8 cellular contexts compared by ENCODE assay signal in the genomic region with DNA sequence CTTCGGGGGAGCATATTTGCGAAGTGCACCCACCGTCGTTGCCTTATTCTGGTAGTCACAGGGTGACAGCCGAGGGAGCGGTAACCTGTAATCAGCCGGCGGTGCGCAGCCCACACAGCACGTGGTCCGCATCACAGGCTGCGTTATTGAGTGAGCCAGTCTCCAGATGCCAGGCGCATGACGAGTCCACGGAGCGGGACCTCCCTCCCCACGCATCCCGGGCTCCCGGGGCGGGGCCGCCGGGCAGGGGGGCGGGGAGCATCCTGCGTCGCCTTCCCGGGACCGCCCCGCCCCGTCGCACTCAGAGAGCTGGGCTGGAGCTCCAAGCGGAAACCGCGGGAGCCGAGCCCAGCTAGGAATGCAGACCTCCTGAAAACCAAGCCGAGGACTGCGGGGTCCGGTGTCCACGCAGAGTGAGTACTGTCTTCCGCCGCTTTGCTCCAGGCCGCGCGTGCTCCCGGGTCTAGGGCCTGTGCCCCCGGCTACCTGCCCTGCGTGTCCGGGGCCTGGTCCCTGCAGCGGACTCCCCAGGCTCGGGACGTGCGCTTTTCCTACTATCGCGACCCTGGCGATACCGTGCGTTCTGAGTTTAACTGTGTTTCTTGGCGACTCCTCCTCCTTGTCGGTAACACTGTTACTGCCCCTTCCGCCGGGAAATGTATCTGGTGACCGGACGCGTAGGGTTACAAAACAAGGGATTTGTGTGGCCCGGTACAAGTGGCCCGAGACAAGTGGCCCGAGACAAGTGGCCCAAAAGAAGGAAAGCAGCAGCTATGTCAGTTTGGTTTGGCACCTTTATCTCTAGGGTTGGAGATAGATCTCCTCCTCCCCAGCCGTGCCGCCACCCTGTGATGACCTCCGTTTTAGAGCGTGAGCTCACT. TPM values are rescaled to one million over a fixed set of nuclear protein-coding genes. Genes with fewer than 3 reads are reported as not detected.
DNase-seq lines count a peak whose midpoint lies in the region; ATAC-seq and TF ChIP-seq lines count a peak whose summit lies in the region.

No MANE protein-coding gene starts in this region.

- H3K27ac Mint-ChIP-seq in activated T-helper 1 cell treated with anti-CD3 and anti-CD28 coated beads, Interleukin-12 subunit alpha, Interleukin-12 subunit beta, Interleukin-2, Interleukin-4 antibody, amounts not matched to agents 30 ng/mL and 10 ng/mL and 1 ng/mL, durations not matched to agents 14 hours and 24 hours and 36 hours = peak overlapping the region; percentile 92

- peak; percentile 49 for ATAC-seq in HG03378 (IDR thresholded peaks at IDR 0.05; ENCODE audit: unreplicated experiment)

- no peaks in the 10 kb centered on the region for H3K9me3 Mint-ChIP-seq in activated T-helper 1 cell treated with anti-CD3 and anti-CD28 coated beads, Interleukin-12 subunit alpha, Interleukin-12 subunit beta, Interleukin-2, Interleukin-4 antibody, amounts not matched to agents 30 ng/mL and 10 ng/mL and 1 ng/mL, durations not matched to agents 14 hours and 24 hours and 36 hours

- H3K36me3 ChIP-seq in esophagus squamous epithelium = peaks cover under 1 to 16% (median 4%) of the 10 kb centered on the region in 3 donors

- no peak for TF ChIP-seq CTCF in esophagus squamous epithelium (IDR thresholded peaks at IDR 0.05)

- intact Hi-C loops in activated T-helper 1 cell treated with anti-CD3 and anti-CD28 coated beads, Interleukin-12 subunit alpha, Interleukin-12 subunit beta, Interleukin-2, Interleukin-4 antibody, amounts not matched to agents 30 ng/mL and 10 ng/mL and 1 ng/mL, durations not matched to agents 14 hours and 24 hours and 36 hours (cut with micrococcal nuclease) = loop anchor here (1.0 to 5.0 kb wide), 4 partner anchors 40 to 481 kb away; a partner anchor contains a TSS
- intact Hi-C loops in esophagus squamous epithelium (cut with DNase I) = no loop called here

- peaks cover 31% of the 10 kb centered on the region for H3K4me1 Mint-ChIP-seq in activated T-helper 1 cell treated with anti-CD3 and anti-CD28 coated beads, Interleukin-12 subunit alpha, Interleukin-12 subunit beta, Interleukin-2, Interleukin-4 antibody, amounts not matched to agents 30 ng/mL and 10 ng/mL and 1 ng/mL, durations not matched to agents 14 hours and 24 hours and 36 hours (ENCODE audit: low read depth)

- peak overlapping the region; percentile 54 to 83 (median 60) for H3K4me3 ChIP-seq in esophagus squamous epithelium

- 4% methylated on average over 10 to 14 of the region's 70 CpGs for WGBS in esophagus squamous epithelium, 2 donors

- no peaks in the 10 kb centered on the region for H3K9me3 ChIP-seq in esophagus squamous epithelium

- peak in 3 of 4 donors; percentile 43 to 88 (median 86) for TF ChIP-seq POLR2A in esophagus squamous epithelium (IDR thresholded peaks at IDR 0.05)

- H3K36me3 Mint-ChIP-seq in activated T-helper 1 cell treated with anti-CD3 and anti-CD28 coated beads, Interleukin-12 subunit alpha, Interleukin-12 subunit beta, Interleukin-2, Interleukin-4 antibody, amounts not matched to agents 30 ng/mL and 10 ng/mL and 1 ng/mL, durations not matched to agents 14 hours and 24 hours and 36 hours (ENCODE audit: low read depth) = peaks cover 14% of the 10 kb centered on the region

- no peaks in the 10 kb centered on the region for H3K27me3 Mint-ChIP-seq in activated T-helper 1 cell treated with anti-CD3 and anti-CD28 coated beads, Interleukin-12 subunit alpha, Interleukin-12 subunit beta, Interleukin-2, Interleukin-4 antibody, amounts not matched to agents 30 ng/mL and 10 ng/mL and 1 ng/mL, durations not matched to agents 14 hours and 24 hours and 36 hours (ENCODE audit: insufficient read depth)

- peak overlapping the region; percentile 96 to 97 (median 97) for H3K27ac ChIP-seq in esophagus squamous epithelium

- DNase-seq in Ammon's horn (ENCODE audit: low spot score) = peak; percentile 94
- peak; percentile 43 for DNase-seq in GM19238 (ENCODE audit: insufficient read length, low spot score)
- DNase-seq in OCI-M1 (lab: John Stamatoyannopoulos, UW) = peak; percentile 87
- peak; percentile 65 for DNase-seq in activated T-helper 1 cell treated with anti-CD3 and anti-CD28 coated beads, Interleukin-12 subunit alpha, Interleukin-12 subunit beta, Interleukin-2, Interleukin-4 antibody, amounts not matched to agents 30 ng/mL and 10 ng/mL and 1 ng/mL, durations not matched to agents 14 hours and 24 hours and 36 hours (ENCODE audit: low spot score)
- peak; percentile 32 for DNase-seq in esophagus squamous epithelium (lab: John Stamatoyannopoulos, UW)
- DNase-seq in myocyte (ENCODE audit: low read depth) = peak; percentile 98
- DNase-seq in stimulated activated CD8-positive, alpha-beta memory T cell treated with anti-CD3 and anti-CD28 coated beads, Interleukin-7, amount 100 ng/mL, for 1 hour (ENCODE audit: low read depth in 2 of 2) = peak; percentile 45 to 46

- no peaks in the 10 kb centered on the region for H3K27me3 ChIP-seq in esophagus squamous epithelium

- H3K4me1 ChIP-seq in esophagus squamous epithelium = peaks cover 6 to 81% (median 29%) of the 10 kb centered on the region in 3 donors

- peak overlapping the region; percentile 91 for H3K4me3 Mint-ChIP-seq in activated T-helper 1 cell treated with anti-CD3 and anti-CD28 coated beads, Interleukin-12 subunit alpha, Interleukin-12 subunit beta, Interleukin-2, Interleukin-4 antibody, amounts not matched to agents 30 ng/mL and 10 ng/mL and 1 ng/mL, durations not matched to agents 14 hours and 24 hours and 36 hours

RNA-seq across cellular contexts. Expression of a gene that starts 40.6 kb away (rescaled TPM):
- 104 and 112 TPM in 2 replicates for total RNA-seq in activated T-helper 1 cell treated with anti-CD3 and anti-CD28 coated beads, Interleukin-12 subunit alpha, Interleukin-12 subunit beta, Interleukin-2, Interleukin-4 antibody, amounts not matched to agents 30 ng/mL and 10 ng/mL and 1 ng/mL, durations not matched to agents 14 hours and 24 hours and 36 hours
- total RNA-seq in esophagus squamous epithelium = 100 to 1,000 TPM; 324 to 489 (median 375) TPM
- 146 and 183 TPM in 2 replicates for total RNA-seq in myocyte
- 93.1 TPM for polyA plus RNA-seq in myocyte (2012)

Comparison
In these comparisons a context has a peak if more than half of its experiments do, and no peak if none do; other contexts are left out.
1. Peak in every context shown above with its lines: DNase-seq, ATAC-seq, H3K4me3 ChIP-seq and H3K27ac ChIP-seq.
2. DNase-seq: peak in every context shown above with its lines; median percentile 98 in myocyte; 94 in Ammon's horn; 87 in OCI-M1; 65 in activated T-helper 1 cell treated with anti-CD3 and anti-CD28 coated beads, Interleukin-12 subunit alpha, Interleukin-12 subunit beta, Interleukin-2, Interleukin-4 antibody, amounts not matched to agents 30 ng/mL and 10 ng/mL and 1 ng/mL, durations not matched to agents 14 hours and 24 hours and 36 hours; 46 in stimulated activated CD8-positive, alpha-beta memory T cell treated with anti-CD3 and anti-CD28 coated beads, Interleukin-7, amount 100 ng/mL, for 1 hour; 43 in GM19238; 32 in esophagus squamous epithelium.